Comparison of ENCODE assay signal across 15 cellular contexts in the genomic region with DNA sequence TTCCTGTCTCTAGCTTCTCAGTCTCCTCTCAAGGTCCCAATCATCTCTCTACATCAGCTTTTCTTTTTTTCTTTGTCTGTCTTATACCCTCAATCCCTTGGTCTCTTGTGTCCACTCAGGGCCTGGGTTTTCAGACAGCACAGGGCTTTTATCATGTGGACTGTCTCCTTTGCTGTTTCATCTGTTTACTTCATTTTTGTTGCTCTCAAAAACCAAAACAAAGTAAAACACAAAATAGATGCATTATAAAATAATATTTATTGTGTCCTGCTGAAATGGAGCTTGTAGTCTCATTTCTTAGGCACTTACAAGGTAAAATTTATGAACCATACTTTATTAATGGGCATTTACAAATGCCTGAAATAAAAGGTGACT. TPM values are rescaled to one million over a fixed set of nuclear protein-coding genes. Genes with fewer than 3 reads are reported as not detected.
A peak's percentile ranks its signal among the peaks of the same experiment; 100 is the strongest.
DNase-seq lines count a peak whose midpoint lies in the region; ATAC-seq, FAIRE-seq and TF ChIP-seq lines count a peak whose summit lies in the region.
"Had no signal": no experiment of that assay in that cellular context is flagged by ENCODE, and none has a peak within 500 bp of the region (broad histone marks: within the 10 kb centered on the region; RNA-seq: fewer than 3 reads in every experiment).

No MANE protein-coding gene starts in this region.

- peaks cover 6% of the 10 kb centered on the region for H3K9me3 Mint-ChIP-seq in activated CD8-positive, alpha-beta memory T cell treated with anti-CD3 and anti-CD28 coated beads, Interleukin-2, amount 10 ng/mL, durations not matched to agents 7 days and 5 days (ENCODE audit: low read depth)
- peaks cover 8 to 12% of the 10 kb centered on the region in 2 donors for H3K9me3 Mint-ChIP-seq in stimulated activated naive CD8-positive, alpha-beta T cell treated with anti-CD3 and anti-CD28 coated beads, Interleukin-15, amount 100 ng/mL, for 72 hours

- no peak for FAIRE-seq in HepG2 (lab: Jason Lieb, UNC)
- FAIRE-seq: G401.6 had no signal

- TF ChIP-seq EP300 in HepG2 (IDR thresholded peaks at IDR 0.05; ENCODE audit: low read depth in 2 of 2, low read length in 2 of 2): no peak
- no peak for TF ChIP-seq EP300 in HepG2 (CRISPR knock-in tag; IDR thresholded peaks at IDR 0.05; ENCODE audit: borderline replicate concordance)

- no peaks in the 10 kb centered on the region for H3K79me2 ChIP-seq in SU-DHL-6 (ENCODE audit: insufficient read depth, low read length)
- H3K79me2 ChIP-seq in HepG2 (ENCODE audit: insufficient read depth, low read length): no peaks in the 10 kb centered on the region

- peak overlapping the region; percentile 32 for H3K4me3 Mint-ChIP-seq in activated CD8-positive, alpha-beta memory T cell treated with anti-CD3 and anti-CD28 coated beads, Interleukin-2, amount 10 ng/mL, durations not matched to agents 7 days and 5 days
- H3K4me3 Mint-ChIP-seq in stimulated activated naive CD8-positive, alpha-beta T cell treated with anti-CD3 and anti-CD28 coated beads, Interleukin-15, amount 100 ng/mL, for 72 hours: peak overlapping the region; percentile 50 to 73

- no peak for TF ChIP-seq POLR2A in HepG2 (IDR thresholded peaks at IDR 0.05; ENCODE audit: insufficient read depth in 1 of 2, low read depth in 2 of 2, low read length in 2 of 2)
- TF ChIP-seq POLR2A in gastrocnemius medialis (IDR thresholded peaks at IDR 0.05): no peak

- peak overlapping the region; percentile 56 for H3K4me2 ChIP-seq in SU-DHL-6 (ENCODE audit: low read depth, low read length, poor library complexity, severe bottlenecking)
- H3K4me2 ChIP-seq in HepG2 (ENCODE audit: low read depth, low read length): peak overlapping the region; percentile 71; the same call in 1 of the 2 replicates

- POLR2A ChIA-PET in HepG2 (lab: Yijun Ruan, JAX): no interaction called here

- peak overlapping the region; percentile 33 for H3K9ac ChIP-seq in SU-DHL-6 (ENCODE audit: low read length)
- no peak overlapping the region for H3K9ac ChIP-seq in HepG2 (ENCODE audit: insufficient read depth, low read depth, low read length)

- H3K27me3 ChIP-seq in SU-DHL-6 (ENCODE audit: low read length) (no peaks in the 10 kb centered on the region), HepG2 (ENCODE audit: control insufficient read depth in 1 of 2, insufficient read depth in 2 of 2, low read length in 2 of 2) (no peaks in the 10 kb centered on the region), gastrocnemius medialis (no peaks in the 10 kb centered on the region)

- intact Hi-C loops in HepG2 (cut with micrococcal nuclease; ENCODE audit: unreplicated experiment) (no loop called here), gastrocnemius medialis (cut with DNase I; ENCODE audit: low total_unique reads) (no loop called here)

- H3K27ac Mint-ChIP-seq in activated CD8-positive, alpha-beta memory T cell treated with anti-CD3 and anti-CD28 coated beads, Interleukin-2, amount 10 ng/mL, durations not matched to agents 7 days and 5 days: peak overlapping the region; percentile 85
- peak overlapping the region; percentile 81 to 99 for H3K27ac Mint-ChIP-seq in stimulated activated naive CD8-positive, alpha-beta T cell treated with anti-CD3 and anti-CD28 coated beads, Interleukin-15, amount 100 ng/mL, for 72 hours

- H3K36me3 Mint-ChIP-seq in activated CD8-positive, alpha-beta memory T cell treated with anti-CD3 and anti-CD28 coated beads, Interleukin-2, amount 10 ng/mL, durations not matched to agents 7 days and 5 days: peaks cover 23% of the 10 kb centered on the region

- H3K4me1 ChIP-seq in HepG2 (ENCODE audit: insufficient read depth, low read length) (peaks cover 53% of the 10 kb centered on the region), gastrocnemius medialis (no peaks in the 10 kb centered on the region)
- H3K4me1 ChIP-seq: prostate gland had no signal

- H4K20me1 ChIP-seq in SU-DHL-6 (ENCODE audit: low read depth, low read length) (no peaks in the 10 kb centered on the region), HepG2 (ENCODE audit: insufficient read depth, low read length) (no peaks in the 10 kb centered on the region)

- in situ Hi-C loops in HepG2 (cut with HindIII; ENCODE audit: extremely low pct_ligation_motif_present, low pct_unique_long_range_greater_than_20kb): no loop called here
- in situ Hi-C loops in gastrocnemius medialis (cut with MboI; ENCODE audit: low sequenced_read_pairs in 4 of 4): no loop called here

- no peak for ATAC-seq in activated CD8-positive, alpha-beta memory T cell treated with anti-CD3 and anti-CD28 coated beads, Interleukin-2, amount 10 ng/mL, durations not matched to agents 7 days and 5 days
- ATAC-seq in HepG2 (no peak), gastrocnemius medialis (no peak)
- no peak for ATAC-seq in stimulated activated naive CD8-positive, alpha-beta T cell treated with anti-CD3 and anti-CD28 coated beads, Interleukin-15, amount 100 ng/mL, for 72 hours

- no peaks in the 10 kb centered on the region for H3F3A ChIP-seq in SU-DHL-6 (ENCODE audit: insufficient read depth)

- 0 out of 2 replicates have a peak, but pooled peaks cover 2% of the 10 kb centered on the region for H3K36me3 ChIP-seq in SU-DHL-6 (ENCODE audit: low read length)
- H3K36me3 ChIP-seq in HepG2 (replicated peaks in 1 of 2; ENCODE audit: control insufficient read depth in 1 of 2, insufficient read depth in 2 of 2, low read length in 2 of 2): no peaks in the 10 kb centered on the region
- H3K36me3 ChIP-seq in gastrocnemius medialis: no peaks in the 10 kb centered on the region
- H3K36me3 ChIP-seq: left ventricle myocardium inferior, prostate gland had no signal

- no peak for TF ChIP-seq CTCF in SU-DHL-6 (IDR thresholded peaks at IDR 0.05; ENCODE audit: insufficient read depth, low read length, poor library complexity, severe bottlenecking)
- TF ChIP-seq CTCF in HepG2 (CRISPR knock-in tag; IDR thresholded peaks at IDR 0.05): no peak
- no peak for TF ChIP-seq CTCF in gastrocnemius medialis (IDR thresholded peaks at IDR 0.05 in 4 of 5, conservative IDR thresholded peaks at IDR 0.05 in 1 of 5)

- peak overlapping the region; percentile 20 for H2AFZ ChIP-seq in SU-DHL-6 (ENCODE audit: low read depth, low read length, severe bottlenecking)
- H2AFZ ChIP-seq in HepG2 (ENCODE audit: low read length): peak overlapping the region; percentile 84

- no TSS peak for BruUV-seq in HepG2 (replicated peaks; lab: Mats Ljungman, UMichigan)

- H3K27ac ChIP-seq in SU-DHL-6 (ENCODE audit: low read depth, low read length) (peak overlapping the region; percentile 77), HepG2 (ENCODE audit: extremely low read length, insufficient read depth, low read length) (no peak overlapping the region), gastrocnemius medialis (no peak overlapping the region)
- H3K27ac ChIP-seq: left ventricle myocardium inferior, prostate gland had no signal

- H3K4me3 ChIP-seq in SU-DHL-6 (ENCODE audit: insufficient read depth, low read length, poor library complexity, severe bottlenecking): no peak overlapping the region
- H3K4me3 ChIP-seq in HepG2 (replicated peaks in 1 of 3; ENCODE audit: insufficient read depth in 1 of 3, low read depth in 2 of 3, low read length in 3 of 3): no peak overlapping the region
- H3K4me3 ChIP-seq in gastrocnemius medialis: no peak overlapping the region
- H3K4me3 ChIP-seq: left ventricle myocardium inferior, prostate gland had no signal

- H3K27me3 Mint-ChIP-seq in activated CD8-positive, alpha-beta memory T cell treated with anti-CD3 and anti-CD28 coated beads, Interleukin-2, amount 10 ng/mL, durations not matched to agents 7 days and 5 days: no peaks in the 10 kb centered on the region
- H3K27me3 Mint-ChIP-seq in stimulated activated naive CD8-positive, alpha-beta T cell treated with anti-CD3 and anti-CD28 coated beads, Interleukin-15, amount 100 ng/mL, for 72 hours: no peaks in the 10 kb centered on the region

- TF ChIP-seq RAD21 in HepG2 (CRISPR knock-in tag; IDR thresholded peaks at IDR 0.05): no peak

- CTCF ChIA-PET in activated CD8-positive, alpha-beta memory T cell treated with anti-CD3 and anti-CD28 coated beads, Interleukin-2, amount 10 ng/mL, durations not matched to agents 7 days and 5 days (lab: Charles Lee): interaction anchor here (0.8 to 24.3 kb wide), 15 partner anchors 9 to 455 kb away, joined by 3 to 337 read pairs (median 3); a partner anchor contains a TSS
- CTCF ChIA-PET in HepG2 (lab: Yijun Ruan, JAX; ENCODE audit: low intra/inter-chr PET ratio, low total read pairs): no interaction called here

- H3K9me2 ChIP-seq in SU-DHL-6 (replicated peaks; ENCODE audit: insufficient read depth, low read length): no peaks in the 10 kb centered on the region

- H3K9me3 ChIP-seq in SU-DHL-6 (ENCODE audit: insufficient read depth, low read length) (peaks cover 3% of the 10 kb centered on the region; the same call in 1 of the 2 replicates), HepG2 (ENCODE audit: low read length) (no peaks in the 10 kb centered on the region), gastrocnemius medialis (no peaks in the 10 kb centered on the region)
- H3K9me3 ChIP-seq: prostate gland had no signal

- H3K4me1 Mint-ChIP-seq in activated CD8-positive, alpha-beta memory T cell treated with anti-CD3 and anti-CD28 coated beads, Interleukin-2, amount 10 ng/mL, durations not matched to agents 7 days and 5 days: peaks cover 49% of the 10 kb centered on the region
- peaks cover 59% of the 10 kb centered on the region for H3K4me1 Mint-ChIP-seq in stimulated activated naive CD8-positive, alpha-beta T cell treated with anti-CD3 and anti-CD28 coated beads, Interleukin-15, amount 100 ng/mL, for 72 hours

- DNase-seq in activated CD8-positive, alpha-beta memory T cell treated with anti-CD3 and anti-CD28 coated beads, Interleukin-2, amount 10 ng/mL, durations not matched to agents 7 days and 5 days: no peak
- DNase-seq in activated CD8-positive, alpha-beta memory T cell treated with anti-CD3 and anti-CD28 coated beads, Interleukin-2, amount 50 U/mL, for 4 hours: no peak
- DNase-seq in HepG2 (ENCODE audit: low spot score): no peak
- no peak for DNase-seq in stimulated activated naive CD8-positive, alpha-beta T cell treated with anti-CD3 and anti-CD28 coated beads, Interleukin-15, amount 100 ng/mL, for 72 hours
- DNase-seq in 8988T: no peak
- DNase-seq in occipital lobe (lab: John Stamatoyannopoulos, UW): no peak
- DNase-seq in gastrocnemius medialis: no peak
- DNase-seq: aorta; effector CD8-positive, alpha-beta T cell; left ventricle myocardium inferior; NCI-H446 treated with DMSO at 0.1 percent for 48 hours had no signal

RNA-seq across cellular contexts. Expression of a gene that starts 17.8 kb away (rescaled TPM):
- 10 to 100 TPM; 28.8 to 31.0 TPM for total RNA-seq in activated CD8-positive, alpha-beta memory T cell treated with anti-CD3 and anti-CD28 coated beads, Interleukin-2, amount 10 ng/mL, durations not matched to agents 7 days and 5 days
- total RNA-seq in HepG2 (2016; rRNA removed; fragmentation: Illumina TruSeq; extraction: Trizol): not detected in 2 replicates
- total RNA-seq in HepG2 (2016; cell fraction: cytosol; rRNA removed; fragmentation: Illumina TruSeq; extraction: Trizol; ENCODE audit: low read depth): not detected in 2 replicates
- not detected in 2 replicates for total RNA-seq in HepG2 (2016; cell fraction: insoluble cytoplasmic fraction; rRNA removed; fragmentation: Illumina TruSeq; extraction: Trizol)
- not detected in 2 replicates for total RNA-seq in HepG2 (2016; cell fraction: membrane; rRNA removed; fragmentation: Illumina TruSeq; extraction: Trizol)
- not detected in 2 replicates for total RNA-seq in HepG2 (2016; cell fraction: nucleus; rRNA removed; fragmentation: Illumina TruSeq; extraction: Trizol)
- polyA plus RNA-seq in HepG2 (2011; rRNA removed): not detected in 2 replicates
- not detected in 2 replicates for polyA plus RNA-seq in HepG2 (2011; cell fraction: cytosol; rRNA removed)
- polyA plus RNA-seq in HepG2 (2011; cell fraction: nucleus; rRNA removed): not detected in 2 replicates
- polyA plus RNA-seq in HepG2 (2012): not detected in 2 replicates
- not detected in 2 replicates for polyA plus RNA-seq in HepG2 (2016; cell fraction: cytosol; fragmentation: Illumina TruSeq; extraction: Trizol; ENCODE audit: low read depth)
- not detected in 2 replicates for polyA plus RNA-seq in HepG2 (2016; cell fraction: insoluble cytoplasmic fraction; fragmentation: Illumina TruSeq; extraction: Trizol; ENCODE audit: low read depth)
- polyA plus RNA-seq in HepG2 (2016; cell fraction: membrane; fragmentation: Illumina TruSeq; extraction: Trizol; ENCODE audit: low read depth): not detected in 2 replicates
- polyA plus RNA-seq in HepG2 (2016; cell fraction: nucleus; fragmentation: Illumina TruSeq; extraction: Trizol; ENCODE audit: insufficient read depth, low read depth): not detected in 2 replicates
- polyA minus RNA-seq in HepG2 (2011; rRNA and poly(A)+ RNA removed; ENCODE audit: low replicate concordance): not detected in 2 replicates
- not detected in 2 replicates for polyA minus RNA-seq in HepG2 (2011; cell fraction: cytosol; rRNA and poly(A)+ RNA removed)
- not detected in 2 replicates for polyA minus RNA-seq in HepG2 (2011; cell fraction: nucleus; rRNA and poly(A)+ RNA removed)
- total RNA-seq in occipital lobe: not detected
- 1 to 10 TPM in 1 of 4 donors, under 1 TPM in 1, not detected in 2; 0.19 to 2.3 TPM for total RNA-seq in gastrocnemius medialis
- total RNA-seq: temporal lobe had no signal

RNA-seq across cellular contexts. Expression of a gene that starts 38.5 kb away (rescaled TPM):
- 10 to 100 TPM; 29.9 to 34.6 TPM for total RNA-seq in activated CD8-positive, alpha-beta memory T cell treated with anti-CD3 and anti-CD28 coated beads, Interleukin-2, amount 10 ng/mL, durations not matched to agents 7 days and 5 days
- total RNA-seq in HepG2 (2016; rRNA removed; fragmentation: Illumina TruSeq; extraction: Trizol) (not detected in 2 replicates), occipital lobe (2.2 TPM), gastrocnemius medialis (1 to 10 TPM in 2 of 4 donors, under 1 TPM in 2; 0.10 to 1.1 (median 0.87) TPM)
- not detected in 2 replicates for total RNA-seq in HepG2 (2016; cell fraction: cytosol; rRNA removed; fragmentation: Illumina TruSeq; extraction: Trizol; ENCODE audit: low read depth)
- not detected in 2 replicates for total RNA-seq in HepG2 (2016; cell fraction: insoluble cytoplasmic fraction; rRNA removed; fragmentation: Illumina TruSeq; extraction: Trizol)
- not detected in 2 replicates for total RNA-seq in HepG2 (2016; cell fraction: membrane; rRNA removed; fragmentation: Illumina TruSeq; extraction: Trizol)
- not detected in 2 replicates for total RNA-seq in HepG2 (2016; cell fraction: nucleus; rRNA removed; fragmentation: Illumina TruSeq; extraction: Trizol)
- not detected in 2 replicates for polyA plus RNA-seq in HepG2 (2011; rRNA removed)
- polyA plus RNA-seq in HepG2 (2011; cell fraction: cytosol; rRNA removed): not detected in 2 replicates
- not detected in 2 replicates for polyA plus RNA-seq in HepG2 (2011; cell fraction: nucleus; rRNA removed)
- polyA plus RNA-seq in HepG2 (2012): not detected in 2 replicates
- polyA plus RNA-seq in HepG2 (2016; cell fraction: cytosol; fragmentation: Illumina TruSeq; extraction: Trizol; ENCODE audit: low read depth): not detected in 2 replicates
- polyA plus RNA-seq in HepG2 (2016; cell fraction: insoluble cytoplasmic fraction; fragmentation: Illumina TruSeq; extraction: Trizol; ENCODE audit: low read depth): not detected in 2 replicates
- not detected in 2 replicates for polyA plus RNA-seq in HepG2 (2016; cell fraction: membrane; fragmentation: Illumina TruSeq; extraction: Trizol; ENCODE audit: low read depth)
- not detected in 2 replicates for polyA plus RNA-seq in HepG2 (2016; cell fraction: nucleus; fragmentation: Illumina TruSeq; extraction: Trizol; ENCODE audit: insufficient read depth, low read depth)
- polyA minus RNA-seq in HepG2 (2011; rRNA and poly(A)+ RNA removed; ENCODE audit: low replicate concordance): not detected in 2 replicates
- not detected in 2 replicates for polyA minus RNA-seq in HepG2 (2011; cell fraction: cytosol; rRNA and poly(A)+ RNA removed)
- not detected in 2 replicates for polyA minus RNA-seq in HepG2 (2011; cell fraction: nucleus; rRNA and poly(A)+ RNA removed)

Comparison
In these comparisons a context has a peak if more than half of its experiments do, and no peak if none do; other contexts are left out.
1. RNA of a gene that starts 17.8 kb away (total RNA-seq): 28.8 to 31.0 TPM in activated CD8-positive, alpha-beta memory T cell treated with anti-CD3 and anti-CD28 coated beads, Interleukin-2, amount 10 ng/mL, durations not matched to agents 7 days and 5 days; 0.19 to 2.3 TPM in gastrocnemius medialis, not detected in HepG2 and not detected in occipital lobe (single experiment); every median in the first group is over 4 times any median in the second.